Comparison of ENCODE assay signal across 8 cellular contexts in the genomic region with DNA sequence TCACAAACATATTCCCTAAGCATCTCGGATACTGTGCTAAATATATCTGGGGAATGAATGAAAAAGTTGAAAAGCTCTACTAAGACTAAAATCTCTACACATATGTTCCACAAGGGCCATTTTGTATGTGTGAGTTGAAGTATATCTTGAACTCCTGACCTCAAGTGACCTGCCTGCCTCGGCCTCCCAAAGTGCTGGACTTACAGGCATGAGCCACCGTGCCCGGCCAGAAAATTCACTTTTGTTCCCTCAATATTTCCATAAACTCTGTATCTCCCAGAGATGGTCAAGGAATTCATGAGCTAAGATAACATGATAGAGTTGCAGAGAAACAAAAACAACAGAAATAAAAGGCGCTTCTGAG. TPM values are rescaled to one million over a fixed set of nuclear protein-coding genes. Genes with fewer than 3 reads are reported as not detected.
A peak's percentile ranks its signal among the peaks of the same experiment; 100 is the strongest.
DNase-seq lines count a peak whose midpoint lies in the region; ATAC-seq, FAIRE-seq and TF ChIP-seq lines count a peak whose summit lies in the region.
"Had no signal": no experiment of that assay in that cellular context is flagged by ENCODE, and none has a peak within 500 bp of the region (broad histone marks: within the 10 kb centered on the region; RNA-seq: fewer than 3 reads in every experiment).

No MANE protein-coding gene starts in this region.

- ATAC-seq in K562 (no peak), GM21723 (IDR thresholded peaks at IDR 0.05; ENCODE audit: unreplicated experiment) (no peak)

- H3K79me2 ChIP-seq in Loucy (ENCODE audit: insufficient read depth, low read length) (peaks cover 81% of the 10 kb centered on the region), K562 (ENCODE audit: control insufficient read depth, insufficient read depth, low read length) (peaks cover 53% of the 10 kb centered on the region)

- H3K27me3 ChIP-seq in Loucy (ENCODE audit: insufficient read depth, low read length, poor library complexity, severe bottlenecking) = peaks cover 4% of the 10 kb centered on the region
- no peaks in the 10 kb centered on the region for H3K27me3 ChIP-seq in K562 (ENCODE audit: control insufficient read depth in 2 of 2, insufficient read depth in 2 of 2, low read length in 2 of 2)

- H4K20me1 ChIP-seq in Loucy (ENCODE audit: insufficient read depth, low read length, poor library complexity, severe bottlenecking) (peaks cover 23% of the 10 kb centered on the region), K562 (replicated peaks; ENCODE audit: control insufficient read depth, insufficient read depth, low read length) (peaks cover 17% of the 10 kb centered on the region)

- peaks cover 4% of the 10 kb centered on the region for H3K9me1 ChIP-seq in K562 (ENCODE audit: control insufficient read depth, insufficient read depth, low read length)

- TF ChIP-seq RAD21 in K562 (CRISPR knock-in tag; conservative IDR thresholded peaks at IDR 0.05 in 1 of 2, IDR thresholded peaks at IDR 0.05 in 1 of 2) = no peak

- intact Hi-C loops in K562 (cut with micrococcal nuclease) = loop anchor here (10.0 kb wide), 1 partner anchor 129 kb away; the partner anchor contains the start of gene TUBA1B

- H3K36me3 ChIP-seq in ES-I3 (ENCODE audit: insufficient read depth, low read length) (no peaks in the 10 kb centered on the region; the same call in none of the 2 replicates), Loucy (ENCODE audit: insufficient read depth, low read length) (no peaks in the 10 kb centered on the region), K562 (ENCODE audit: control insufficient read depth, insufficient read depth, low read length) (peaks cover 28% of the 10 kb centered on the region)

- CTCF ChIA-PET in K562 (lab: Yijun Ruan, JAX; ENCODE audit: low intra/inter-chr PET ratio) = no interaction called here

- H3K4me2 ChIP-seq in Loucy (ENCODE audit: low read depth, low read length, poor library complexity, severe bottlenecking) (peak overlapping the region; percentile 98), K562 (ENCODE audit: insufficient read depth, low read length) (peak overlapping the region; percentile 88)

- DNase-seq in K562 (ENCODE audit: extremely low read depth in 1 of 4, low spot score in 3 of 4) (no peak), osteocyte (ENCODE audit: extremely low spot score, unreplicated experiment) (no peak), medulla oblongata (ENCODE audit: extremely low spot score) (no peak), NCI-H1436 treated with DMSO at 0.1 percent for 48 hours (lab: John Stamatoyannopoulos, UW) (no peak)
- DNase-seq: GDM1 had no signal

- TF ChIP-seq CTCF in Loucy (conservative IDR thresholded peaks at IDR 0.05; ENCODE audit: low read length) = no peak
- TF ChIP-seq CTCF in K562 (IDR thresholded peaks at IDR 0.05 in 2 of 3, conservative IDR thresholded peaks at IDR 0.05 in 1 of 3; ENCODE audit: insufficient read depth in 2 of 3, low read depth in 1 of 3, low read length in 3 of 3) = no peak
- TF ChIP-seq CTCF in osteocyte (IDR thresholded peaks at IDR 0.05) = no peak

- H3K9ac ChIP-seq in ES-I3 (ENCODE audit: low read depth, low read length) (peak overlapping the region; percentile 92; the same call in 1 of the 2 replicates), Loucy (ENCODE audit: low read depth, low read length, poor library complexity, severe bottlenecking) (peak overlapping the region; percentile 99), K562 (ENCODE audit: insufficient read depth in 1 of 2, low read depth in 2 of 2, low read length in 2 of 2) (peak overlapping the region; percentile 53 to 98; a peak in 3 of 4 replicates)

- H3K9me3 Mint-ChIP-seq in osteocyte (ENCODE audit: unreplicated experiment) = no peaks in the 10 kb centered on the region

- TF ChIP-seq EP300 in K562 (IDR thresholded peaks at IDR 0.05; ENCODE audit: low read length) = no peak

- H3K4me3 Mint-ChIP-seq in osteocyte (ENCODE audit: unreplicated experiment) = peak overlapping the region; percentile 97

- WGBS in K562 (ENCODE audit: insufficient coverage, low coverage, missing lambda C conversion rate) = 42% methylated on average over 5 of the region's 5 CpGs

- H3K4me3 ChIP-seq in Loucy (ENCODE audit: low read length, poor library complexity, severe bottlenecking) (peak overlapping the region; percentile 97), K562 (peak overlapping the region; percentile 90; the same call in 1 of the 2 replicates)

- H3K36me3 Mint-ChIP-seq in osteocyte (ENCODE audit: unreplicated experiment) = peaks cover 3% of the 10 kb centered on the region

- H3K9me3 ChIP-seq in ES-I3 (ENCODE audit: control insufficient read depth, insufficient read depth, low read length) (no peaks in the 10 kb centered on the region), Loucy (ENCODE audit: insufficient read depth, low read depth, low read length) (no peaks in the 10 kb centered on the region), K562 (replicated peaks; ENCODE audit: control insufficient read depth, insufficient read depth, low read depth, low read length) (no peaks in the 10 kb centered on the region)

- peak; percentile 44 for FAIRE-seq in K562 (lab: Jason Lieb, UNC)

- no peaks in the 10 kb centered on the region for H3K27me3 Mint-ChIP-seq in osteocyte (ENCODE audit: unreplicated experiment)

- in situ Hi-C loops in K562 (cut with MboI) = no loop called here

- BruUV-seq in K562 (replicated peaks; lab: Mats Ljungman, UMichigan) = no TSS peak

- 0 out of 2 replicates have a peak, but pooled peaks cover 13% of the 10 kb centered on the region for H3F3A ChIP-seq in Loucy (ENCODE audit: low read depth)

- H2AFZ ChIP-seq in Loucy (ENCODE audit: low read length) = no peak overlapping the region
- peak overlapping the region; percentile 27 for H2AFZ ChIP-seq in K562 (ENCODE audit: low read depth, low read length)

- POLR2A ChIA-PET in K562 (lab: Yijun Ruan, JAX) = interaction anchor here (0.7 to 2.7 kb wide), 12 partner anchors 9 to 193 kb away, joined by 3 to 19 read pairs (median 5); partner anchors contain the start of genes RHEBL1 and TUBA1B

- H3K4me1 ChIP-seq in ES-I3 (ENCODE audit: insufficient read depth, low read length) = peaks cover 11% of the 10 kb centered on the region
- H3K4me1 ChIP-seq in Loucy (ENCODE audit: insufficient read depth, low read length, poor library complexity, severe bottlenecking) = peaks cover 44% of the 10 kb centered on the region
- peaks cover 17 to 19% of the 10 kb centered on the region in 2 experiments for H3K4me1 ChIP-seq in K562 (replicated peaks in 1 of 2; ENCODE audit: control insufficient read depth in 2 of 2, insufficient read depth in 2 of 2, low read length in 2 of 2)

- H3K27ac Mint-ChIP-seq in osteocyte (ENCODE audit: unreplicated experiment) = peak overlapping the region; percentile 54

- H3K4me1 Mint-ChIP-seq in osteocyte (ENCODE audit: unreplicated experiment) = peaks cover 45% of the 10 kb centered on the region

- peak overlapping the region; percentile 83 for H3K27ac ChIP-seq in K562 (ENCODE audit: extremely low read depth, low read depth, low read length)

- no peak for TF ChIP-seq POLR2A in K562 (conservative IDR thresholded peaks at IDR 0.05)

- H3K9me2 ChIP-seq in Loucy (replicated peaks; ENCODE audit: low read depth, low read length) = no peaks in the 10 kb centered on the region

RNA-seq across cellular contexts. Expression of gene TUBA1C, which starts 1.5 kb away (rescaled TPM):
- total RNA-seq in K562 (2011; cell fraction: chromatin; rRNA removed; ENCODE audit: low replicate concordance) = 176 and 423 TPM in 2 replicates
- total RNA-seq in K562 (2011; cell fraction: nucleolus; rRNA removed) = 383 and 414 TPM in 2 replicates
- 358 and 385 TPM in 2 replicates for total RNA-seq in K562 (2011; cell fraction: nucleoplasm; rRNA removed)
- total RNA-seq in K562 (2014; rRNA removed) (755 and 1,088 TPM in 2 replicates), K562 (2014; rRNA removed; fragmentation: Illumina TruSeq; extraction: Trizol) (779 and 914 TPM in 2 replicates), K562 (2015; rRNA removed; fragmentation: Illumina TruSeq; extraction: Trizol) (912 and 926 TPM in 2 replicates), K562 (2021) (839 and 845 TPM in 2 replicates), osteocyte (136 and 142 TPM in 2 replicates)
- polyA plus RNA-seq in K562 (2011; rRNA removed) (2,698 and 3,950 TPM in 2 replicates), K562 (2014; fragmentation: Illumina TruSeq; extraction: Trizol) (2,770 and 3,012 TPM in 2 replicates), K562 (2014; fragmentation: Nextera tagmentation; extraction: Ambion mirVana) (1,000 to 10,000 TPM in 1 of 2 experiments, 100 to 1,000 TPM in 1; 776 to 1,185 TPM), K562 (2014; rRNA removed) (1,517 and 1,660 TPM in 2 replicates)
- polyA plus RNA-seq in K562 (2011; cell fraction: cytosol; rRNA removed) = 6,167 and 6,224 TPM in 2 replicates
- 965 and 1,239 TPM in 2 replicates for polyA plus RNA-seq in K562 (2011; cell fraction: nucleus; rRNA removed)
- polyA plus RNA-seq in K562 (2012) = 1,132 and 1,153 TPM in 2 replicates
- 2,193 and 2,971 TPM in 2 replicates for polyA minus RNA-seq in K562 (2011; rRNA and poly(A)+ RNA removed)
- polyA minus RNA-seq in K562 (2011; cell fraction: cytosol; rRNA and poly(A)+ RNA removed) = 751 and 929 TPM in 2 replicates
- 192 and 360 TPM in 2 replicates for polyA minus RNA-seq in K562 (2011; cell fraction: nucleus; rRNA and poly(A)+ RNA removed)

RNA-seq across cellular contexts. Expression of gene PRPH, which starts 31.6 kb away (rescaled TPM):
- not detected in 2 replicates for total RNA-seq in K562 (2011; cell fraction: chromatin; rRNA removed; ENCODE audit: low replicate concordance)
- total RNA-seq in K562 (2011; cell fraction: nucleolus; rRNA removed) = 0.13 and 0.67 TPM in 2 replicates
- 0.81 TPM in 1 of 2 replicates, not detected in the other for total RNA-seq in K562 (2011; cell fraction: nucleoplasm; rRNA removed)
- total RNA-seq in K562 (2014; rRNA removed) = 0.27 and 1.3 TPM in 2 replicates
- 0.36 and 0.51 TPM in 2 replicates for total RNA-seq in K562 (2014; rRNA removed; fragmentation: Illumina TruSeq; extraction: Trizol)
- total RNA-seq in K562 (2015; rRNA removed; fragmentation: Illumina TruSeq; extraction: Trizol) = 0.41 TPM in 1 of 2 replicates, not detected in the other
- 0.81 and 1.6 TPM in 2 replicates for total RNA-seq in K562 (2021)
- 0.71 and 1.4 TPM in 2 replicates for polyA plus RNA-seq in K562 (2011; rRNA removed)
- polyA plus RNA-seq in K562 (2011; cell fraction: cytosol; rRNA removed) = 1.2 and 2.7 TPM in 2 replicates
- polyA plus RNA-seq in K562 (2011; cell fraction: nucleus; rRNA removed) = 0.65 and 1.4 TPM in 2 replicates
- 1.1 and 4.3 TPM in 2 replicates for polyA plus RNA-seq in K562 (2012)
- 0.97 and 1.3 TPM in 2 replicates for polyA plus RNA-seq in K562 (2014; fragmentation: Illumina TruSeq; extraction: Trizol)
- polyA plus RNA-seq in K562 (2014; fragmentation: Nextera tagmentation; extraction: Ambion mirVana) = 1 to 10 TPM; 1.8 to 1.9 TPM
- 1.3 TPM in 2 replicates for polyA plus RNA-seq in K562 (2014; rRNA removed)
- 0.84 TPM in 1 of 2 replicates, not detected in the other for polyA minus RNA-seq in K562 (2011; rRNA and poly(A)+ RNA removed)
- not detected in 2 replicates for polyA minus RNA-seq in K562 (2011; cell fraction: cytosol; rRNA and poly(A)+ RNA removed)
- polyA minus RNA-seq in K562 (2011; cell fraction: nucleus; rRNA and poly(A)+ RNA removed) = not detected in 2 replicates
- total RNA-seq in osteocyte = not detected in 2 replicates

RNA-seq across cellular contexts. Expression of gene TROAP, which starts 59.7 kb away (rescaled TPM):
- 116 and 289 TPM in 2 replicates for total RNA-seq in K562 (2011; cell fraction: chromatin; rRNA removed; ENCODE audit: low replicate concordance)
- total RNA-seq in K562 (2011; cell fraction: nucleolus; rRNA removed) = 173 and 178 TPM in 2 replicates
- total RNA-seq in K562 (2011; cell fraction: nucleoplasm; rRNA removed) = 141 and 151 TPM in 2 replicates
- 60.4 and 60.8 TPM in 2 replicates for total RNA-seq in K562 (2014; rRNA removed)
- total RNA-seq in K562 (2014; rRNA removed; fragmentation: Illumina TruSeq; extraction: Trizol) = 39.0 and 56.5 TPM in 2 replicates
- 59.2 and 59.8 TPM in 2 replicates for total RNA-seq in K562 (2015; rRNA removed; fragmentation: Illumina TruSeq; extraction: Trizol)
- 72.9 and 83.0 TPM in 2 replicates for total RNA-seq in K562 (2021)
- 46.4 and 61.0 TPM in 2 replicates for polyA plus RNA-seq in K562 (2011; rRNA removed)
- polyA plus RNA-seq in K562 (2011; cell fraction: cytosol; rRNA removed) = 34.7 and 45.0 TPM in 2 replicates
- polyA plus RNA-seq in K562 (2011; cell fraction: nucleus; rRNA removed) = 167 and 238 TPM in 2 replicates
- polyA plus RNA-seq in K562 (2012) = 67.5 and 72.2 TPM in 2 replicates
- 171 and 183 TPM in 2 replicates for polyA plus RNA-seq in K562 (2014; fragmentation: Illumina TruSeq; extraction: Trizol)
- polyA plus RNA-seq in K562 (2014; fragmentation: Nextera tagmentation; extraction: Ambion mirVana) = 10 to 100 TPM; 52.1 to 53.7 TPM
- 101 and 112 TPM in 2 replicates for polyA plus RNA-seq in K562 (2014; rRNA removed)
- 26.0 and 27.1 TPM in 2 replicates for polyA minus RNA-seq in K562 (2011; rRNA and poly(A)+ RNA removed)
- polyA minus RNA-seq in K562 (2011; cell fraction: cytosol; rRNA and poly(A)+ RNA removed) = 28.1 and 36.8 TPM in 2 replicates
- polyA minus RNA-seq in K562 (2011; cell fraction: nucleus; rRNA and poly(A)+ RNA removed) = 70.8 and 123 TPM in 2 replicates
- 8.0 and 9.6 TPM in 2 replicates for total RNA-seq in osteocyte
